Comparison of ENCODE assay signal across 8 cellular contexts in genomic region chr17:48025040-48025903, GRCh38. TPM values are rescaled to one million over a fixed set of nuclear protein-coding genes. Genes with fewer than 3 reads are reported as not detected.
DNase-seq lines count a peak whose midpoint lies in the region; TF ChIP-seq lines count a peak whose summit lies in the region.

No MANE protein-coding gene starts in this region.

- peak overlapping the region; percentile 60 for H3K4me3 ChIP-seq in CD8-positive, alpha-beta memory T cell (ENCODE audit: low read length)

- peak overlapping the region; percentile 56 to 97 (median 90) for H3K27ac Mint-ChIP-seq in CD8-positive, alpha-beta memory T cell

- peak overlapping the region; percentile 81 to 96 (median 88) for H3K4me3 Mint-ChIP-seq in CD8-positive, alpha-beta memory T cell

- H3K9me3 Mint-ChIP-seq in CD8-positive, alpha-beta memory T cell, result no peaks in the 10 kb centered on the region

- DNase-seq in CD8-positive, alpha-beta memory T cell, result peak; percentile 93 to 99 (median 98)
- DNase-seq in GM20000 (ENCODE audit: low spot score) (peak; percentile 97), HT-29 (ENCODE audit: low spot score) (peak; percentile 98), NK-92 (lab: John Stamatoyannopoulos, UW; ENCODE audit: unreplicated experiment) (peak; percentile 83), lung microvascular endothelial cell (ENCODE audit: low read depth in 2 of 2) (peak; percentile 97)
- peak; percentile 93 to 96 for DNase-seq in activated CD8-positive, alpha-beta memory T cell treated with anti-CD3 and anti-CD28 coated beads for 1 hour (ENCODE audit: extremely low read depth in 1 of 2, low read depth in 1 of 2)
- DNase-seq in effector CD4-positive, alpha-beta T cell, result peak; percentile 98
- DNase-seq in stimulated activated CD4-positive, alpha-beta T cell treated with anti-CD3 and anti-CD28 coated beads, TNF-alpha, amount 100 ng/mL, for 24 hours (ENCODE audit: low read depth in 3 of 3), result peak; percentile 95 to 97 (median 95)

- CTCF ChIA-PET in CD8-positive, alpha-beta memory T cell (lab: Charles Lee), result interaction anchor here (0.6 to 3.8 kb wide), 25 partner anchors 10 to 611 kb away, joined by 3 to 45 read pairs (median 4); partner anchors contain the start of genes CDK5RAP3, COPZ2, HOXB5 and NFE2L1

- peaks cover 19 to 27% of the 10 kb centered on the region in 2 donors for H3K27me3 Mint-ChIP-seq in CD8-positive, alpha-beta memory T cell

- TF ChIP-seq CTCF in GM20000 (IDR thresholded peaks at IDR 0.05; ENCODE audit: extremely low read depth, missing control alignments), result peak; percentile 84

- H3K36me3 ChIP-seq in CD8-positive, alpha-beta memory T cell (ENCODE audit: insufficient read depth, low read length), result no peaks in the 10 kb centered on the region

- no peaks in the 10 kb centered on the region for H3K36me3 Mint-ChIP-seq in CD8-positive, alpha-beta memory T cell

- peaks cover 10% of the 10 kb centered on the region for H3K27me3 ChIP-seq in CD8-positive, alpha-beta memory T cell (ENCODE audit: insufficient read depth, low read length, poor library complexity, severe bottlenecking)

- POLR2A ChIA-PET in CD8-positive, alpha-beta memory T cell (lab: Charles Lee), result interaction anchor here (0.6 to 1.4 kb wide), 3 partner anchors 18 to 570 kb away, joined by 3 to 8 read pairs (median 4); no protein-coding TSS in a partner anchor

- peaks cover 24 to 35% (median 27%) of the 10 kb centered on the region in 3 donors for H3K4me1 Mint-ChIP-seq in CD8-positive, alpha-beta memory T cell

- H3K27ac ChIP-seq in CD8-positive, alpha-beta memory T cell (ENCODE audit: low read depth, low read length), result peak overlapping the region; percentile 49

- peaks cover 36% of the 10 kb centered on the region for H3K4me1 ChIP-seq in CD8-positive, alpha-beta memory T cell (ENCODE audit: insufficient read depth, low read length)

- no peaks in the 10 kb centered on the region for H3K9me3 ChIP-seq in CD8-positive, alpha-beta memory T cell (ENCODE audit: low read length)

RNA-seq across cellular contexts. Expression of gene COPZ2, which starts 12.3 kb away (rescaled TPM):
- total RNA-seq in CD8-positive, alpha-beta memory T cell, result 1 to 10 TPM; 7.6 to 8.3 TPM
- polyA plus RNA-seq in CD8-positive, alpha-beta memory T cell, result 3.3 TPM
- total RNA-seq in HT-29 (2014; rRNA removed; shearing (Covaris generic)), result 0.89 and 4.2 TPM in 2 replicates
- total RNA-seq in lung microvascular endothelial cell, result 4.6 and 7.0 TPM in 2 replicates

RNA-seq across cellular contexts. Expression of gene NFE2L1, which starts 22.9 kb away (rescaled TPM):
- total RNA-seq in CD8-positive, alpha-beta memory T cell, result 10 to 100 TPM; 94.5 to 98.4 TPM
- 13.1 TPM for polyA plus RNA-seq in CD8-positive, alpha-beta memory T cell
- total RNA-seq in HT-29 (2014; rRNA removed; shearing (Covaris generic)), result 38.1 and 39.5 TPM in 2 replicates
- 72.6 and 93.5 TPM in 2 replicates for total RNA-seq in lung microvascular endothelial cell

RNA-seq across cellular contexts. Expression of gene CDK5RAP3, which starts 54.4 kb away (rescaled TPM):
- 100 to 1,000 TPM; 178 to 184 TPM for total RNA-seq in CD8-positive, alpha-beta memory T cell
- 81.3 TPM for polyA plus RNA-seq in CD8-positive, alpha-beta memory T cell
- 132 and 142 TPM in 2 replicates for total RNA-seq in HT-29 (2014; rRNA removed; shearing (Covaris generic))
- 50.3 and 51.8 TPM in 2 replicates for total RNA-seq in lung microvascular endothelial cell

Comparison
In these comparisons a context has a peak if more than half of its experiments do, and no peak if none do; other contexts are left out.
1. Peak in every context shown above with its lines: DNase-seq, H3K4me3 ChIP-seq and H3K27ac ChIP-seq.